ENCODE assay signal across 16 cellular contexts in genomic region chr1:149940427-149940826, GRCh38. TPM values are rescaled to one million over a fixed set of nuclear protein-coding genes. Genes with fewer than 3 reads are reported as not detected.
A peak's percentile ranks its signal among the peaks of the same experiment; 100 is the strongest.
DNase-seq lines count a peak whose midpoint lies in the region; ATAC-seq and TF ChIP-seq lines count a peak whose summit lies in the region.
"Had no signal": no experiment of that assay in that cellular context is flagged by ENCODE, and none has a peak within 500 bp of the region (broad histone marks: within the 10 kb centered on the region; RNA-seq: fewer than 3 reads in every experiment).

No MANE protein-coding gene starts in this region.

- H2AFZ ChIP-seq in SK-N-SH (ENCODE audit: low read depth), result no peak overlapping the region
- H2AFZ ChIP-seq in smooth muscle cell (ENCODE audit: low read depth), result no peak overlapping the region

- H3K27me3 Mint-ChIP-seq in T-helper 17 cell, result no peaks in the 10 kb centered on the region
- peaks cover 8% of the 10 kb centered on the region for H3K27me3 Mint-ChIP-seq in glutamatergic neuron (ENCODE audit: unreplicated experiment)
- H3K27me3 Mint-ChIP-seq: stimulated activated naive CD8-positive, alpha-beta T cell treated with anti-CD3 and anti-CD28 coated beads, Interleukin-15, amount 100 ng/mL, for 72 hours had no signal

- H3K9me3 Mint-ChIP-seq in glutamatergic neuron (ENCODE audit: unreplicated experiment), result peaks cover 2% of the 10 kb centered on the region
- H3K9me3 Mint-ChIP-seq: stimulated activated naive CD8-positive, alpha-beta T cell treated with anti-CD3 and anti-CD28 coated beads, Interleukin-15, amount 100 ng/mL, for 72 hours had no signal

- H3F3A ChIP-seq in SK-N-SH (replicated peaks; ENCODE audit: insufficient read depth) (peaks cover 47% of the 10 kb centered on the region), smooth muscle cell (ENCODE audit: low read depth) (peaks cover 30% of the 10 kb centered on the region)

- H3K9me3 ChIP-seq in SK-N-SH, result no peaks in the 10 kb centered on the region
- no peaks in the 10 kb centered on the region for H3K9me3 ChIP-seq in T-helper 17 cell (ENCODE audit: control insufficient read depth, low read length, poor library complexity, severe bottlenecking)
- no peaks in the 10 kb centered on the region for H3K9me3 ChIP-seq in smooth muscle cell (replicated peaks; ENCODE audit: low read depth)

- H3K36me3 ChIP-seq in SK-N-SH (replicated peaks in 1 of 2; ENCODE audit: control insufficient read depth in 1 of 2, insufficient read depth in 2 of 2, low read length in 1 of 2), result peaks cover 13 to 26% of the 10 kb centered on the region in 2 experiments
- no peaks in the 10 kb centered on the region for H3K36me3 ChIP-seq in smooth muscle cell (ENCODE audit: low read depth)

- TF ChIP-seq RAD21 in SK-N-SH (IDR thresholded peaks at IDR 0.05; ENCODE audit: low read length), result no peak

- H3K27ac ChIP-seq in SK-N-SH (ENCODE audit: low read depth in 2 of 2, low read length in 1 of 2) (peak overlapping the region; percentile 83 to 98), smooth muscle cell (ENCODE audit: low read depth) (peak overlapping the region; percentile 93)

- 94% methylated on average over 3 of the region's 3 CpGs for WGBS in SK-N-SH (ENCODE audit: low lambda C conversion rate)
- 78% methylated on average over 3 of the region's 3 CpGs for WGBS in smooth muscle cell (ENCODE audit: low lambda C conversion rate)

- no peaks in the 10 kb centered on the region for H4K20me1 ChIP-seq in SK-N-SH (ENCODE audit: insufficient read depth)
- no peaks in the 10 kb centered on the region for H4K20me1 ChIP-seq in smooth muscle cell (ENCODE audit: low read depth)

- H3K9me2 ChIP-seq in SK-N-SH, result no peaks in the 10 kb centered on the region

- CTCF ChIA-PET in SK-N-SH (lab: Yijun Ruan, JAX), result interaction anchor here (0.7 to 1.0 kb wide), 3 partner anchors 34 to 247 kb away, joined by 3 read pairs; no protein-coding TSS in a partner anchor

- no peak for TF ChIP-seq EP300 in SK-N-SH (IDR thresholded peaks at IDR 0.05; ENCODE audit: borderline replicate concordance in 1 of 2, low read depth in 1 of 2, low read length in 1 of 2)

- H3K4me3 Mint-ChIP-seq in T-helper 17 cell (no peak overlapping the region), glutamatergic neuron (ENCODE audit: unreplicated experiment) (no peak overlapping the region)
- H3K4me3 Mint-ChIP-seq: stimulated activated naive CD8-positive, alpha-beta T cell treated with anti-CD3 and anti-CD28 coated beads, Interleukin-15, amount 100 ng/mL, for 72 hours had no signal

- H3K27me3 ChIP-seq in SK-N-SH (ENCODE audit: insufficient read depth) (no peaks in the 10 kb centered on the region), smooth muscle cell (ENCODE audit: low read depth) (no peaks in the 10 kb centered on the region)

- H3K4me2 ChIP-seq in SK-N-SH (no peak overlapping the region), smooth muscle cell (no peak overlapping the region)

- peaks cover 22 to 29% of the 10 kb centered on the region in 2 experiments for H3K4me1 ChIP-seq in SK-N-SH (ENCODE audit: control insufficient read depth in 1 of 2, insufficient read depth in 2 of 2, low read depth in 1 of 2, low read length in 1 of 2)
- peaks cover 13% of the 10 kb centered on the region for H3K4me1 ChIP-seq in smooth muscle cell (ENCODE audit: low read depth)

- H3K27ac Mint-ChIP-seq in T-helper 17 cell (peak overlapping the region; percentile 57), glutamatergic neuron (ENCODE audit: unreplicated experiment) (peak overlapping the region; percentile 53)

- TF ChIP-seq CTCF in SK-N-SH (IDR thresholded peaks at IDR 0.05), result no peak
- no peak for TF ChIP-seq CTCF in glutamatergic neuron (IDR thresholded peaks at IDR 0.05; ENCODE audit: partially characterized antibody, unreplicated experiment)
- no peak for TF ChIP-seq CTCF in smooth muscle cell (IDR thresholded peaks at IDR 0.05; ENCODE audit: borderline replicate concordance, insufficient read depth, poor library complexity, severe bottlenecking)

- DNase-seq in SK-N-SH (no peak), T-helper 17 cell (no peak), glutamatergic neuron (no peak), smooth muscle cell (lab: John Stamatoyannopoulos, UW; ENCODE audit: unreplicated experiment) (no peak)
- DNase-seq: 8988T; activated CD8-positive, alpha-beta memory T cell treated with anti-CD3 and anti-CD28 coated beads, Interleukin-2, amount 50 U/mL, for 48 hours; erythroblast; islet precursor cell; NCI-H187 treated with DMSO at 0.1 percent for 48 hours; NCI-H69; stimulated activated naive CD8-positive, alpha-beta T cell treated with anti-CD3 and anti-CD28 coated beads, Interleukin-15, amount 100 ng/mL, for 72 hours had no signal

- no peaks in the 10 kb centered on the region for H3K79me2 ChIP-seq in SK-N-SH (ENCODE audit: insufficient read depth)
- no peaks in the 10 kb centered on the region for H3K79me2 ChIP-seq in smooth muscle cell (ENCODE audit: low read depth)

- no peak overlapping the region for H3K9ac ChIP-seq in SK-N-SH
- H3K9ac ChIP-seq in smooth muscle cell (ENCODE audit: low read depth), result no peak overlapping the region

- no peak overlapping the region for H3K4me3 ChIP-seq in SK-N-SH (ENCODE audit: low read depth in 2 of 2, low read length in 1 of 2)
- no peak overlapping the region for H3K4me3 ChIP-seq in smooth muscle cell

- POLR2A ChIA-PET in SK-N-SH (lab: Yijun Ruan, JAX), result interaction anchor here (3.4 kb wide), 1 partner anchor 53 kb away, joined by 30 read pairs; a partner anchor contains a TSS

- peaks cover 29% of the 10 kb centered on the region for H3K4me1 Mint-ChIP-seq in T-helper 17 cell
- peaks cover 34% of the 10 kb centered on the region for H3K4me1 Mint-ChIP-seq in glutamatergic neuron (ENCODE audit: low read depth, unreplicated experiment)

- H3K36me3 Mint-ChIP-seq in T-helper 17 cell (ENCODE audit: low read depth) (peaks cover 6% of the 10 kb centered on the region), glutamatergic neuron (ENCODE audit: unreplicated experiment) (peaks cover 6% of the 10 kb centered on the region)

- ATAC-seq in SK-N-SH treated with all-trans-retinoic acid at 6 μM for 48 hours (no peak), T-helper 17 cell (no peak), HG02571 (IDR thresholded peaks at IDR 0.05; ENCODE audit: unreplicated experiment) (no peak), HG03280 (IDR thresholded peaks at IDR 0.05; ENCODE audit: unreplicated experiment) (no peak), HG02642 (IDR thresholded peaks at IDR 0.05; ENCODE audit: poor library complexity, unreplicated experiment) (no peak)
- ATAC-seq: activated CD4-positive, CD25-positive, alpha-beta regulatory T cell treated with anti-CD3 and anti-CD28 coated beads, Interleukin-2, amount 50 U/mL, for 24 hours; stimulated activated naive CD8-positive, alpha-beta T cell treated with anti-CD3 and anti-CD28 coated beads, Interleukin-15, amount 100 ng/mL, for 72 hours had no signal

TF ChIP-seq in SK-N-SH, 30 proteins besides CTCF, POLR2A, EP300 and RAD21 (continues in another document):
- TF ChIP-seq YY1 (IDR thresholded peaks at IDR 0.05; ENCODE audit: low read depth) (no peak), RFX5 (IDR thresholded peaks at IDR 0.05; ENCODE audit: low read length) (no peak), EZH2phosphoT487 (IDR thresholded peaks at IDR 0.05; ENCODE audit: borderline replicate concordance, low read depth) (no peak)

TF ChIP-seq in SK-N-SH treated with all-trans-retinoic acid at 6 μM for 48 hours, 23 proteins besides CTCF, POLR2A, EP300 and RAD21:
- TF ChIP-seq BACH2 (CRISPR knock-in tag; IDR thresholded peaks at IDR 0.05; ENCODE audit: borderline replicate concordance) (no peak), ARNTL (CRISPR knock-in tag; IDR thresholded peaks at IDR 0.05; ENCODE audit: borderline replicate concordance, low read depth) (no peak)

RNA-seq across cellular contexts. Expression of gene MTMR11, which starts 3.7 kb away (rescaled TPM):
- polyA plus RNA-seq in SK-N-SH (2012; rRNA removed), result 9.4 and 12.4 TPM in 2 replicates
- polyA plus RNA-seq in SK-N-SH (2012; cell fraction: cytosol; rRNA removed), result 3.8 and 5.1 TPM in 2 replicates
- polyA plus RNA-seq in SK-N-SH (2012; cell fraction: nucleus; rRNA removed), result 43.1 and 63.4 TPM in 2 replicates
- total RNA-seq in T-helper 17 cell, result under 1 TPM; 0.35 to 0.73 TPM
- 2.6 TPM for total RNA-seq in glutamatergic neuron (ENCODE audit: unreplicated experiment)
- 19.4 and 23.5 TPM in 2 replicates for total RNA-seq in smooth muscle cell
- polyA plus RNA-seq in smooth muscle cell, result 17.2 and 18.2 TPM in 2 replicates

RNA-seq across cellular contexts. Expression of gene SF3B4, which starts 12.8 kb away (rescaled TPM):
- polyA plus RNA-seq in SK-N-SH (2012; rRNA removed) (42.4 and 54.3 TPM in 2 replicates), smooth muscle cell (72.9 and 75.3 TPM in 2 replicates)
- 42.6 and 50.4 TPM in 2 replicates for polyA plus RNA-seq in SK-N-SH (2012; cell fraction: cytosol; rRNA removed)
- polyA plus RNA-seq in SK-N-SH (2012; cell fraction: nucleus; rRNA removed), result 28.0 and 48.4 TPM in 2 replicates
- total RNA-seq in T-helper 17 cell (10 to 100 TPM; 47.2 to 53.2 TPM), glutamatergic neuron (ENCODE audit: unreplicated experiment) (47.3 TPM), smooth muscle cell (27.3 and 32.8 TPM in 2 replicates)

RNA-seq across cellular contexts. Expression of gene SV2A, which starts 22.8 kb away (rescaled TPM):
- 22.7 and 27.6 TPM in 2 replicates for polyA plus RNA-seq in SK-N-SH (2012; rRNA removed)
- 13.9 and 19.5 TPM in 2 replicates for polyA plus RNA-seq in SK-N-SH (2012; cell fraction: cytosol; rRNA removed)
- polyA plus RNA-seq in SK-N-SH (2012; cell fraction: nucleus; rRNA removed), result 30.3 and 31.6 TPM in 2 replicates
- 1 to 10 TPM; 4.6 to 4.7 TPM for total RNA-seq in T-helper 17 cell
- total RNA-seq in glutamatergic neuron (ENCODE audit: unreplicated experiment), result 34.9 TPM
- total RNA-seq in smooth muscle cell, result 9.8 and 14.6 TPM in 2 replicates
- polyA plus RNA-seq in smooth muscle cell, result 10.5 and 14.0 TPM in 2 replicates

RNA-seq across cellular contexts. Expression of gene BOLA1, which starts 41.1 kb away (rescaled TPM):
- polyA plus RNA-seq in SK-N-SH (2012; rRNA removed) (19.9 and 24.6 TPM in 2 replicates), smooth muscle cell (25.7 and 27.4 TPM in 2 replicates)
- polyA plus RNA-seq in SK-N-SH (2012; cell fraction: cytosol; rRNA removed), result 15.0 and 19.3 TPM in 2 replicates
- polyA plus RNA-seq in SK-N-SH (2012; cell fraction: nucleus; rRNA removed), result 25.0 and 36.1 TPM in 2 replicates
- total RNA-seq in T-helper 17 cell (1 to 10 TPM; 5.3 to 7.2 TPM), glutamatergic neuron (ENCODE audit: unreplicated experiment) (6.4 TPM), smooth muscle cell (14.3 and 21.3 TPM in 2 replicates)
